Comparison of ENCODE assay signal across 19 cellular contexts in genomic region chr14:51022769-51023168, GRCh38.
DNase-seq lines count a peak whose midpoint lies in the region; ATAC-seq and TF ChIP-seq lines count a peak whose summit lies in the region.
"Had no signal": no experiment of that assay in that cellular context is flagged by ENCODE, and none has a peak within 500 bp of the region (broad histone marks: within the 10 kb centered on the region; RNA-seq: fewer than 3 reads in every experiment).

No MANE protein-coding gene starts in this region.

- H3K36me3 Mint-ChIP-seq in immature natural killer cell: no peaks in the 10 kb centered on the region
- no peaks in the 10 kb centered on the region for H3K36me3 Mint-ChIP-seq in CD14-positive monocyte
- H3K36me3 Mint-ChIP-seq: CD4-positive, alpha-beta memory T cell had no signal

- no peak for TF ChIP-seq CTCF in CD14-positive monocyte (IDR thresholded peaks at IDR 0.05)

- H3K27me3 Mint-ChIP-seq in immature natural killer cell (ENCODE audit: low read depth in 3 of 3): peaks cover 0 to 1% (median 0%) of the 10 kb centered on the region in 3 donors
- peaks cover 0 to 4% (median 0%) of the 10 kb centered on the region in 3 donors for H3K27me3 Mint-ChIP-seq in CD14-positive monocyte (ENCODE audit: low read depth in 3 of 3)

- H3K4me3 Mint-ChIP-seq in immature natural killer cell (no peak overlapping the region), CD14-positive monocyte (no peak overlapping the region)
- H3K4me3 Mint-ChIP-seq: CD4-positive, alpha-beta memory T cell; HFFc6 had no signal

- peak overlapping the region; percentile 87 for H3K27ac ChIP-seq in temporal lobe (ENCODE audit: low read depth, low read length)
- H3K27ac ChIP-seq: PC-9 had no signal

- H3K9me3 Mint-ChIP-seq in immature natural killer cell (peaks cover 0 to 2% (median 0%) of the 10 kb centered on the region in 6 donors), CD14-positive monocyte (peaks cover 0 to 6% (median 2%) of the 10 kb centered on the region in 7 donors)
- H3K9me3 Mint-ChIP-seq: HFFc6 had no signal

- in situ Hi-C loops in SK-MEL-5 (cut with HindIII; ENCODE audit: low pct_unique_long_range_greater_than_20kb, low sequenced_read_pairs): no loop called here

- DNase-seq in SK-MEL-5 (ENCODE audit: low read depth, low spot score): peak; percentile 50
- peak; percentile 81 for DNase-seq in globus pallidus (ENCODE audit: low spot score)
- DNase-seq in nucleus accumbens (lab: John Stamatoyannopoulos, UW): peak in 37 of 56 donors; percentile 19 to 74 (median 43)
- DNase-seq in MV-4-11 (lab: John Stamatoyannopoulos, UW): no peak
- no peak for DNase-seq in immature natural killer cell
- DNase-seq in CD14-positive monocyte (ENCODE audit: low spot score): no peak
- DNase-seq: AML-193; CD4-positive, alpha-beta memory T cell; DMS 273 treated with DMSO at 0.1 percent for 48 hours; EL; HFFc6; KBM-7; NCI-H1092; NCI-H187; NCI-H446 treated with DMSO at 0.1 percent for 48 hours; NCI-H748 treated with DMSO at 0.1 percent for 48 hours; PC-9 had no signal

- H3K27ac Mint-ChIP-seq in immature natural killer cell (no peak overlapping the region), CD14-positive monocyte (no peak overlapping the region)
- H3K27ac Mint-ChIP-seq: CD4-positive, alpha-beta memory T cell; HFFc6 had no signal

- H3K4me1 Mint-ChIP-seq in immature natural killer cell: no peaks in the 10 kb centered on the region
- H3K4me1 Mint-ChIP-seq in CD14-positive monocyte: peaks cover 5% of the 10 kb centered on the region
- H3K4me1 Mint-ChIP-seq: CD4-positive, alpha-beta memory T cell had no signal

- no peak for ATAC-seq in GM18873 (IDR thresholded peaks at IDR 0.05; ENCODE audit: low FRiP score, unreplicated experiment)

- intact Hi-C loops in CD14-positive monocyte (cut with micrococcal nuclease): no loop called here

Comparison
In these comparisons a context has a peak if more than half of its experiments do, and no peak if none do; other contexts are left out.
1. DNase-seq: peak in SK-MEL-5 (single experiment), globus pallidus (single experiment) and nucleus accumbens (37 of 56); none in MV-4-11 (single experiment), immature natural killer cell (0 of 3) and CD14-positive monocyte (single experiment).